ENCODE assay signal across 25 cellular contexts in the genomic region with DNA sequence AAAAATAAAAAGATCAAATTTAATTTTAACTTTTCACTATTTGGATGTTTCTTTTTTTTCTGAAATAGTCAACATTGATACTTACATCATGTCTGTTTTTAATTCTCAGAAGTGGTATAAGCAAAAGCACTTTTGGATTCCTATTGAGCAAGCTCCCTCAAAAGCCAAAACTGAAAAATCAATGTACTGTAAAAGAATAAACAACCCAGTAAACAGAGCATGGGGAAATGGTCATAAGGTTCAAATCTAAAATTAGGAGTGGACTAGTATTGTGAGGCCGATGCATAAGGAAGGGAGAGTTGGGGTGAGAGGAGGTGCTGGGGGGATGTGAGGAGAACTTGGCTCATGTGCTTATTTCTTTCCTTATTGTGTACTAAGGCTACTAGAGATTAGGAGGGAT.
"Had no signal": no experiment of that assay in that cellular context is flagged by ENCODE, and none has a peak within 500 bp of the region (broad histone marks: within the 10 kb centered on the region; RNA-seq: fewer than 3 reads in every experiment).

No MANE protein-coding gene starts in this region.

- H3K4me3 ChIP-seq: esophagus squamous epithelium, gastrocnemius medialis, heart right ventricle, lower lobe of right lung, psoas muscle, sigmoid colon, skin epidermis had no signal

- H3K9me3 Mint-ChIP-seq: effector memory CD8-positive, alpha-beta T cell had no signal

- H3K27me3 Mint-ChIP-seq: dendritic cell treated with granulocyte-macrophage colony-stimulating factor and Interleukin-4, amounts not matched to agents 40 ng/mL and 50 ng/mL, for 4 days; effector memory CD8-positive, alpha-beta T cell had no signal

- H3K4me1 Mint-ChIP-seq: naive B cell; nephron; stimulated activated naive CD8-positive, alpha-beta T cell treated with anti-CD3 and anti-CD28 coated beads, Interleukin-15, amount 100 ng/mL, for 72 hours had no signal

- H3K4me1 ChIP-seq: gastrocnemius medialis, lower lobe of right lung, psoas muscle had no signal

- H3K36me3 ChIP-seq: gastrocnemius medialis, lower lobe of right lung had no signal

- H3K27ac ChIP-seq: epithelial cell of prostate, esophagus squamous epithelium, gastrocnemius medialis, lower lobe of right lung, psoas muscle had no signal

- H3K27ac Mint-ChIP-seq: dendritic cell treated with granulocyte-macrophage colony-stimulating factor and Interleukin-4, amounts not matched to agents 40 ng/mL and 50 ng/mL, for 4 days; effector memory CD8-positive, alpha-beta T cell; naive B cell; nephron; stimulated activated naive B cell treated with anti-CD40 and anti-IgM and Interleukin-4, amounts not matched to agents 10 μg/mL and 1 μg/mL and 100 μg/mL, for 72 hours; stimulated activated naive CD8-positive, alpha-beta T cell treated with anti-CD3 and anti-CD28 coated beads, Interleukin-15, amount 100 ng/mL, for 72 hours had no signal

- ATAC-seq: effector memory CD8-positive, alpha-beta T cell; gastrocnemius medialis; heart right ventricle; lower lobe of right lung; psoas muscle; stimulated activated naive B cell treated with anti-CD40 and anti-IgM and Interleukin-4, amounts not matched to agents 10 μg/mL and 1 μg/mL and 100 μg/mL, for 72 hours; stimulated activated naive CD8-positive, alpha-beta T cell treated with anti-CD3 and anti-CD28 coated beads, Interleukin-15, amount 100 ng/mL, for 72 hours had no signal

- H3K9me3 ChIP-seq: esophagus squamous epithelium, gastrocnemius medialis, lower lobe of right lung, psoas muscle, sigmoid colon had no signal

- H3K27me3 ChIP-seq: esophagus squamous epithelium, gastrocnemius medialis, heart right ventricle, sigmoid colon had no signal

- DNase-seq: cerebellar nuclear complex; effector memory CD8-positive, alpha-beta T cell; esophagus squamous epithelium; gastrocnemius medialis; heart right ventricle; hypothalamus; kidney glomerular epithelial cell; lower lobe of right lung; mesenchymal stem cell; midbrain; naive B cell; occipital lobe; psoas muscle; retina; sigmoid colon; stimulated activated CD4-positive, alpha-beta T cell treated with anti-CD3 and anti-CD28 coated beads, Interleukin-2, amount 100 ng/mL, for 24 hours; stimulated activated CD4-positive, alpha-beta T cell treated with anti-CD3 and anti-CD28 coated beads, Interleukin-4, amount 100 ng/mL, for 4 hours; stimulated activated naive B cell treated with anti-CD40 and anti-IgM and Interleukin-4, amounts not matched to agents 10 μg/mL and 1 μg/mL and 100 μg/mL, for 72 hours; stimulated activated naive CD8-positive, alpha-beta T cell treated with anti-CD3 and anti-CD28 coated beads, Interleukin-15, amount 100 ng/mL, for 72 hours; substantia nigra; trophoblast cell had no signal

- H3K4me3 Mint-ChIP-seq: dendritic cell treated with granulocyte-macrophage colony-stimulating factor and Interleukin-4, amounts not matched to agents 40 ng/mL and 50 ng/mL, for 4 days; effector memory CD8-positive, alpha-beta T cell; naive B cell; nephron; stimulated activated naive B cell treated with anti-CD40 and anti-IgM and Interleukin-4, amounts not matched to agents 10 μg/mL and 1 μg/mL and 100 μg/mL, for 72 hours; stimulated activated naive CD8-positive, alpha-beta T cell treated with anti-CD3 and anti-CD28 coated beads, Interleukin-15, amount 100 ng/mL, for 72 hours had no signal
